In genomic region chr6:106290954-106291353, GRCh38 we compare ENCODE assay signal across 34 cellular contexts.
"Had no signal": no experiment of that assay in that cellular context is flagged by ENCODE, and none has a peak within 500 bp of the region (broad histone marks: within the 10 kb centered on the region; RNA-seq: fewer than 3 reads in every experiment).

No MANE protein-coding gene starts in this region.

- H3K27me3 Mint-ChIP-seq: activated CD4-positive, alpha-beta memory T cell treated with anti-CD3 and anti-CD28 coated beads for 36 hours; activated CD4-positive, alpha-beta T cell treated with anti-CD3 and anti-CD28 coated beads for 36 hours; activated CD4-positive, alpha-beta T cell treated with anti-CD3 and anti-CD28 coated beads, Interleukin-2, amount 10 ng/mL, durations not matched to agents 24 days and 14 days; activated CD8-positive, alpha-beta memory T cell treated with anti-CD3 and anti-CD28 coated beads, Interleukin-2, amount 10 ng/mL, durations not matched to agents 7 days and 5 days; activated naive CD4-positive, alpha-beta T cell treated with anti-CD3 and anti-CD28 coated beads, Interleukin-2, amount 10 ng/mL, durations not matched to agents 7 days and 5 days; activated naive CD8-positive, alpha-beta T cell treated with anti-CD3 and anti-CD28 coated beads, Interleukin-2, amount 10 ng/mL, durations not matched to agents 7 days and 5 days; central memory CD8-positive, alpha-beta T cell; dendritic cell treated with granulocyte-macrophage colony-stimulating factor and Interleukin-4, amounts not matched to agents 40 ng/mL and 50 ng/mL, for 4 days; T-helper 17 cell had no signal

- H3K4me1 ChIP-seq: heart left ventricle had no signal

- ATAC-seq: activated CD4-positive, alpha-beta T cell treated with anti-CD3 and anti-CD28 coated beads for 36 hours; activated CD8-positive, alpha-beta memory T cell treated with anti-CD3 and anti-CD28 coated beads, Interleukin-2, amount 10 ng/mL, durations not matched to agents 7 days and 5 days; activated CD8-positive, alpha-beta T cell treated with anti-CD3 and anti-CD28 coated beads, Interleukin-2, amount 10 ng/mL, durations not matched to agents 7 days and 5 days; activated naive CD4-positive, alpha-beta T cell treated with anti-CD3 and anti-CD28 coated beads, Interleukin-2, amount 50 U/mL, for 72 hours; esophagus mucosa; heart left ventricle; T-helper 17 cell had no signal

- H3K9me3 Mint-ChIP-seq: activated CD4-positive, alpha-beta memory T cell treated with anti-CD3 and anti-CD28 coated beads for 36 hours; central memory CD8-positive, alpha-beta T cell; endodermal cell had no signal

- H3K4me3 ChIP-seq: coronary artery, dorsolateral prefrontal cortex, heart left ventricle had no signal

- DNase-seq: activated CD4-positive, alpha-beta memory T cell treated with anti-CD3 and anti-CD28 coated beads for 36 hours; activated CD4-positive, alpha-beta T cell treated with anti-CD3 and anti-CD28 coated beads for 36 hours; activated CD4-positive, alpha-beta T cell treated with anti-CD3 and anti-CD28 coated beads, Interleukin-2, amount 10 ng/mL, durations not matched to agents 24 days and 14 days; activated CD4-positive, CD25-positive, alpha-beta regulatory T cell; activated CD4-positive, CD25-positive, alpha-beta regulatory T cell treated with anti-CD3 and anti-CD28 coated beads, Interleukin-2, amount 50 U/mL, for 72 hours; activated CD8-positive, alpha-beta memory T cell treated with anti-CD3 and anti-CD28 coated beads, Interleukin-2, amount 10 ng/mL, durations not matched to agents 7 days and 5 days; activated CD8-positive, alpha-beta memory T cell treated with anti-CD3 and anti-CD28 coated beads, Interleukin-2, amount 50 U/mL, for 4 hours; activated CD8-positive, alpha-beta T cell treated with anti-CD3 and anti-CD28 coated beads, Interleukin-2, amount 10 ng/mL, durations not matched to agents 7 days and 5 days; activated gamma-delta T cell; activated naive CD4-positive, alpha-beta T cell; activated naive CD4-positive, alpha-beta T cell treated with anti-CD3 and anti-CD28 coated beads, Interleukin-2, amount 10 ng/mL, durations not matched to agents 7 days and 5 days; activated naive CD8-positive, alpha-beta T cell treated with anti-CD3 and anti-CD28 coated beads, Interleukin-2, amount 10 ng/mL, durations not matched to agents 7 days and 5 days; activated T-cell treated with anti-CD3 and anti-CD28 coated beads, Interleukin-2, amount 50 U/mL, for 1 hour; activated T-cell treated with anti-CD3 and anti-CD28 coated beads, Interleukin-2, amount 50 U/mL, for 48 hours; amniotic stem cell; anterior cingulate cortex; brain microvascular endothelial cell; dorsolateral prefrontal cortex; effector memory CD4-positive, alpha-beta T cell; endodermal cell; foreskin fibroblast; glutamatergic neuron; heart left ventricle; T-helper 17 cell; T1000 had no signal

- H3K27me3 ChIP-seq: brain microvascular endothelial cell, dorsolateral prefrontal cortex, heart left ventricle had no signal

- H3K4me3 Mint-ChIP-seq: activated CD4-positive, alpha-beta memory T cell treated with anti-CD3 and anti-CD28 coated beads for 36 hours; activated CD4-positive, alpha-beta T cell treated with anti-CD3 and anti-CD28 coated beads for 36 hours; activated CD4-positive, alpha-beta T cell treated with anti-CD3 and anti-CD28 coated beads, Interleukin-2, amount 10 ng/mL, durations not matched to agents 24 days and 14 days; activated CD8-positive, alpha-beta memory T cell treated with anti-CD3 and anti-CD28 coated beads, Interleukin-2, amount 10 ng/mL, durations not matched to agents 7 days and 5 days; activated CD8-positive, alpha-beta T cell treated with anti-CD3 and anti-CD28 coated beads, Interleukin-2, amount 10 ng/mL, durations not matched to agents 7 days and 5 days; activated naive CD4-positive, alpha-beta T cell treated with anti-CD3 and anti-CD28 coated beads, Interleukin-2, amount 10 ng/mL, durations not matched to agents 7 days and 5 days; activated naive CD8-positive, alpha-beta T cell treated with anti-CD3 and anti-CD28 coated beads, Interleukin-2, amount 10 ng/mL, durations not matched to agents 7 days and 5 days; central memory CD8-positive, alpha-beta T cell; dendritic cell treated with granulocyte-macrophage colony-stimulating factor and Interleukin-4, amounts not matched to agents 40 ng/mL and 50 ng/mL, for 4 days; endodermal cell; T-helper 17 cell; T-helper 2 cell treated with Interferon-gamma antibody and Interleukin-4, amounts not matched to agents 5 μg/mL and 100 μg/mL, for 36 hours had no signal

- H3K27ac Mint-ChIP-seq: activated CD4-positive, alpha-beta memory T cell treated with anti-CD3 and anti-CD28 coated beads for 36 hours; activated CD4-positive, alpha-beta T cell treated with anti-CD3 and anti-CD28 coated beads for 36 hours; activated CD4-positive, alpha-beta T cell treated with anti-CD3 and anti-CD28 coated beads, Interleukin-2, amount 10 ng/mL, durations not matched to agents 24 days and 14 days; activated CD8-positive, alpha-beta memory T cell treated with anti-CD3 and anti-CD28 coated beads, Interleukin-2, amount 10 ng/mL, durations not matched to agents 7 days and 5 days; activated CD8-positive, alpha-beta T cell treated with anti-CD3 and anti-CD28 coated beads, Interleukin-2, amount 10 ng/mL, durations not matched to agents 7 days and 5 days; activated naive CD4-positive, alpha-beta T cell treated with anti-CD3 and anti-CD28 coated beads, Interleukin-2, amount 10 ng/mL, durations not matched to agents 7 days and 5 days; activated naive CD4-positive, alpha-beta T cell treated with anti-CD3 and anti-CD28 coated beads, Interleukin-2, amount 50 U/mL, for 72 hours; activated naive CD8-positive, alpha-beta T cell treated with anti-CD3 and anti-CD28 coated beads, Interleukin-2, amount 10 ng/mL, durations not matched to agents 7 days and 5 days; dendritic cell treated with granulocyte-macrophage colony-stimulating factor and Interleukin-4, amounts not matched to agents 40 ng/mL and 50 ng/mL, for 4 days; endodermal cell; T-helper 17 cell; T-helper 2 cell treated with Interferon-gamma antibody and Interleukin-4, amounts not matched to agents 5 μg/mL and 100 μg/mL, for 36 hours had no signal

- H3K27ac ChIP-seq: brain microvascular endothelial cell, coronary artery, dorsolateral prefrontal cortex, heart left ventricle had no signal

- FAIRE-seq: astrocyte, bronchial epithelial cell, frontal cortex had no signal
